ENCODE assay signal across 1 cellular context in the genomic region with DNA sequence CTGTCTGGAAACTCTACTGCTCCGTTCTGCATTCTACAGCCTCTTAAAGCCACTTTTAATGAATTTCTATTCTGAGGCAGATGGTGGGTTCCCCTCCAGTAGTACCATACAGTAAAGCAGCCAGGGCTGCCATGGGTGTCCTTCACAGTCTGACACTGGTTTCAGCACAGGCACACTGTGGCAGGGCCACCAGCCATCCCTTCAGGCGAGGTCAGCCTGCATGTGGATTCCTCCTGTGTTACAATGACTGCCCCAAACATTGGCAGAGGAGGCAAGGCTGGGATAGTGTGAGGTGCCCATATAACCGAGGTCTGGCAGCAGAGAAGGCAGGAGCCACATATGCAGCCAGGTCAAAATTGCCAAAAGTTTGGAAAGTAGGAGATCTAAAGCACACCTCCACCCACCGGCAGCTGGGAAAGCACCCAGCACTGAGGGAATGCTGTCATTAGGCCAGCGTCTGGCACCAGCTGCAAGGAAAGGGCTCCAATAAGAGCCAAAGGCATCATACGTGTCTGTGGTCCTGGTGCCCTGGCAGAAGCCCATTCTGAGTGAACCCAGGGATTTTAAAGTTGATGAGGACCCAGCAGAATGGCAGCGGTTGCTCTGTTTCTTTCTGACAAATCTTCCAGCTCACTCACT.
TF ChIP-seq lines count a peak whose summit lies in the region.

No MANE protein-coding gene starts in this region.

TF ChIP-seq in WTC11, 78 proteins besides CTCF, POLR2A, EP300 and RAD21 (continued from another document):
- TF ChIP-seq ELF4 (CRISPR knock-in tag; IDR thresholded peaks at IDR 0.05; ENCODE audit: low read depth): no peak
TF ChIP-seq in WTC11: peak in this region for 0.
